In genomic region chr20:38059832-38060231, GRCh38 we compare ENCODE assay signal across 27 cellular contexts. TPM values are rescaled to one million over a fixed set of nuclear protein-coding genes. Genes with fewer than 3 reads are reported as not detected.
DNase-seq lines count a peak whose midpoint lies in the region; ATAC-seq and TF ChIP-seq lines count a peak whose summit lies in the region.
"Had no signal": no experiment of that assay in that cellular context is flagged by ENCODE, and none has a peak within 500 bp of the region (broad histone marks: within the 10 kb centered on the region; RNA-seq: fewer than 3 reads in every experiment).

No MANE protein-coding gene starts in this region.

- ATAC-seq in PC-3: peak; percentile 76
- ATAC-seq in left colon: peak; percentile 93
- no peak for ATAC-seq in HG02798 (IDR thresholded peaks at IDR 0.05; ENCODE audit: poor library complexity, unreplicated experiment)
- ATAC-seq: activated CD4-positive, alpha-beta T cell treated with anti-CD3 and anti-CD28 coated beads for 36 hours; naive thymus-derived CD4-positive, alpha-beta T cell; sciatic nerve had no signal

- H2BK120ac ChIP-seq in trophoblast cell (ENCODE audit: insufficient read depth, low read length, poor library complexity): peak overlapping the region; percentile 6

- H3K27me3 ChIP-seq in Caco-2 (replicated peaks; ENCODE audit: control insufficient read depth, insufficient read depth, low read length): no peaks in the 10 kb centered on the region
- H3K27me3 ChIP-seq in PC-3 (ENCODE audit: low read length): no peaks in the 10 kb centered on the region
- no peaks in the 10 kb centered on the region for H3K27me3 ChIP-seq in trophoblast cell (ENCODE audit: insufficient read depth, low read length)
- H3K27me3 ChIP-seq: upper lobe of left lung had no signal

- H4K20me1 ChIP-seq in PC-3 (ENCODE audit: low read length): no peaks in the 10 kb centered on the region

- DNase-seq in Caco-2 (peak; percentile 64 to 80), PC-3 (peak; percentile 94), left colon (peak; percentile 31 to 62), trophoblast cell (no peak), NOMO-1 treated with DMSO at 0.1 percent for 48 hours (lab: John Stamatoyannopoulos, UW; ENCODE audit: unreplicated experiment) (no peak)
- no peak for DNase-seq in stimulated activated CD8-positive, alpha-beta memory T cell treated with anti-CD3 and anti-CD28 coated beads, Interleukin-4, amount 100 ng/mL, for 48 hours
- no peak for DNase-seq in activated CD4-positive, alpha-beta memory T cell treated with anti-CD3 and anti-CD28 coated beads for 36 hours
- DNase-seq: activated CD4-positive, alpha-beta T cell treated with anti-CD3 and anti-CD28 coated beads for 36 hours; activated CD8-positive, alpha-beta memory T cell treated with anti-CD3 and anti-CD28 coated beads for 24 hours; activated T-cell treated with anti-CD3 and anti-CD28 coated beads for 4 hours; amygdala; Calu3; left ventricle myocardium inferior; midbrain; naive thymus-derived CD4-positive, alpha-beta T cell; NCI-H1105 treated with DMSO at 0.1 percent for 48 hours; NCI-H187 treated with DMSO at 0.1 percent for 48 hours; NCI-H2227 treated with DMSO at 0.1 percent for 48 hours; NCI-H526 treated with DMSO at 0.1 percent for 48 hours; stimulated activated CD4-positive, alpha-beta T cell treated with anti-CD3 and anti-CD28 coated beads, Interleukin-4, amount 100 ng/mL, for 24 hours; SW 1271 had no signal

- POLR2A ChIA-PET in Caco-2 (lab: Charles Lee): no interaction called here
- POLR2A ChIA-PET in PC-3 (lab: Charles Lee; ENCODE audit: unreplicated experiment): no interaction called here
- POLR2A ChIA-PET in activated CD4-positive, alpha-beta memory T cell treated with anti-CD3 and anti-CD28 coated beads for 36 hours (lab: Charles Lee): no interaction called here

- H2AK5ac ChIP-seq in trophoblast cell (ENCODE audit: low read length): no peak overlapping the region

- H2BK5ac ChIP-seq in trophoblast cell (ENCODE audit: low read depth, low read length, poor library complexity): peak overlapping the region; percentile 4

- H3K79me2 ChIP-seq in PC-3 (ENCODE audit: low read length) (peaks cover 61% of the 10 kb centered on the region), trophoblast cell (ENCODE audit: control insufficient read depth, insufficient read depth, low read length, poor library complexity) (no peaks in the 10 kb centered on the region)

- H4K8ac ChIP-seq in trophoblast cell (ENCODE audit: low read depth, low read length): no peak overlapping the region

- peaks cover 17% of the 10 kb centered on the region for H3K4me1 ChIP-seq in Caco-2
- peaks cover 29% of the 10 kb centered on the region for H3K4me1 ChIP-seq in PC-3 (ENCODE audit: insufficient read depth, low read length)
- H3K4me1 ChIP-seq in trophoblast cell (ENCODE audit: control insufficient read depth in 1 of 2, insufficient read depth in 2 of 2, low read length in 2 of 2): peaks cover 0 to 6% of the 10 kb centered on the region in 2 experiments

- H3K79me1 ChIP-seq in trophoblast cell (ENCODE audit: low read length): peaks cover 14% of the 10 kb centered on the region

- CTCF ChIA-PET in Caco-2 (lab: Charles Lee) (interaction anchor here (1.0 to 2.5 kb wide), 2 partner anchors 13 to 161 kb away, joined by 4 to 12 read pairs; no protein-coding TSS in a partner anchor), PC-3 (lab: Charles Lee) (interaction anchor here (0.6 kb wide), 1 partner anchor 127 kb away, joined by 3 read pairs; no protein-coding TSS in a partner anchor)
- CTCF ChIA-PET in activated CD4-positive, alpha-beta memory T cell treated with anti-CD3 and anti-CD28 coated beads for 36 hours (lab: Charles Lee): interaction anchor here (2.6 to 4.1 kb wide), 3 partner anchors 14 to 162 kb away, joined by 14 to 42 read pairs (median 20); no protein-coding TSS in a partner anchor

- no peak overlapping the region for H3K4me3 Mint-ChIP-seq in Caco-2 (ENCODE audit: unreplicated experiment)
- no peak overlapping the region for H3K4me3 Mint-ChIP-seq in activated CD4-positive, alpha-beta memory T cell treated with anti-CD3 and anti-CD28 coated beads for 36 hours
- H3K4me3 Mint-ChIP-seq: activated CD4-positive, alpha-beta T cell treated with anti-CD3 and anti-CD28 coated beads for 36 hours; naive thymus-derived CD4-positive, alpha-beta T cell had no signal

- no peak overlapping the region for H3K4ac ChIP-seq in trophoblast cell (ENCODE audit: low read depth, low read length)

- H3K27ac Mint-ChIP-seq in Caco-2 (ENCODE audit: unreplicated experiment): peak overlapping the region; percentile 17
- no peak overlapping the region for H3K27ac Mint-ChIP-seq in activated CD4-positive, alpha-beta memory T cell treated with anti-CD3 and anti-CD28 coated beads for 36 hours
- H3K27ac Mint-ChIP-seq: activated CD4-positive, alpha-beta T cell treated with anti-CD3 and anti-CD28 coated beads for 36 hours; activated naive CD4-positive, alpha-beta T cell treated with anti-CD3 and anti-CD28 coated beads, Interleukin-2, amount 50 U/mL, for 72 hours; activated T-helper 2 cell treated with anti-CD3 and anti-CD28 coated beads, Interferon-gamma antibody, Interleukin-2, Interleukin-4, amounts not matched to agents 10 μg/mL and 5 μg/mL and 100 μg/mL, durations not matched to agents 14 hours and 24 hours and 36 hours; naive thymus-derived CD4-positive, alpha-beta T cell; progenitor cell of endocrine pancreas had no signal

- H3K14ac ChIP-seq in trophoblast cell (ENCODE audit: low read length): no peak overlapping the region

- TSS peak; percentile 2 for BruUV-seq in Caco-2 (replicated peaks; lab: Mats Ljungman, UMichigan)
- BruUV-seq in PC-3 (replicated peaks; lab: Mats Ljungman, UMichigan): no TSS peak

- peak overlapping the region; percentile 78 for H3K27ac ChIP-seq in PC-3 (ENCODE audit: low read length)
- peak overlapping the region; percentile 60 for H3K27ac ChIP-seq in trophoblast cell (ENCODE audit: low read depth, low read length)
- H3K27ac ChIP-seq: left ventricle myocardium inferior had no signal

- H3K18ac ChIP-seq in trophoblast cell (ENCODE audit: low read length): no peak overlapping the region

- TF ChIP-seq CTCF in Caco-2 (IDR thresholded peaks at IDR 0.05; ENCODE audit: insufficient read depth in 1 of 2, low read depth in 1 of 2, low read length in 1 of 2, severe bottlenecking in 1 of 2, unreplicated experiment in 1 of 2) (no peak), PC-3 (conservative IDR thresholded peaks at IDR 0.05; ENCODE audit: low read depth, low read length) (no peak)

- H2BK12ac ChIP-seq in trophoblast cell (ENCODE audit: low read length): no peak overlapping the region

- intact Hi-C loops in Caco-2 (cut with micrococcal nuclease; ENCODE audit: unreplicated experiment): loop anchor here (10.0 kb wide), 1 partner anchor 235 kb away; no protein-coding TSS in a partner anchor
- intact Hi-C loops in PC-3 (cut with micrococcal nuclease): loop anchor here (2.0 to 10.0 kb wide), 4 partner anchors 51 to 495 kb away; no protein-coding TSS in a partner anchor
- intact Hi-C loops in left colon (cut with DNase I, micrococcal nuclease): loop anchor here in 1 of 2 donors (10.0 kb wide), 1 partner anchor 105 kb away; the partner anchor contains the start of gene TGM2
- intact Hi-C loops in activated CD4-positive, alpha-beta memory T cell treated with anti-CD3 and anti-CD28 coated beads for 36 hours (cut with micrococcal nuclease): loop anchor here (10.0 kb wide), 1 partner anchor 135 kb away; no protein-coding TSS in a partner anchor

- H3K4me1 Mint-ChIP-seq in Caco-2 (ENCODE audit: low read depth, unreplicated experiment): peaks cover 6% of the 10 kb centered on the region
- H3K4me1 Mint-ChIP-seq in activated CD4-positive, alpha-beta memory T cell treated with anti-CD3 and anti-CD28 coated beads for 36 hours (ENCODE audit: low read depth): peaks cover 27% of the 10 kb centered on the region

- peaks cover 17% of the 10 kb centered on the region for H3K36me3 Mint-ChIP-seq in Caco-2 (ENCODE audit: insufficient read depth, unreplicated experiment)
- H3K36me3 Mint-ChIP-seq in activated CD4-positive, alpha-beta memory T cell treated with anti-CD3 and anti-CD28 coated beads for 36 hours: peaks cover 29% of the 10 kb centered on the region

- H3K9me3 ChIP-seq in Caco-2 (no peaks in the 10 kb centered on the region), PC-3 (ENCODE audit: low read length) (no peaks in the 10 kb centered on the region), trophoblast cell (ENCODE audit: insufficient read depth, low read depth, low read length) (no peaks in the 10 kb centered on the region)
- H3K9me3 ChIP-seq: left ventricle myocardium inferior, upper lobe of left lung had no signal

- H3K4me3 ChIP-seq in Caco-2 (ENCODE audit: low read depth, low read length) (no peak overlapping the region), PC-3 (ENCODE audit: low read length) (no peak overlapping the region), trophoblast cell (ENCODE audit: low read depth, low read length) (no peak overlapping the region)
- H3K4me3 ChIP-seq: left ventricle myocardium inferior, upper lobe of left lung had no signal

- H3F3A ChIP-seq in PC-3 (ENCODE audit: low read length, unreplicated experiment): peaks cover 12% of the 10 kb centered on the region

- WGBS in trophoblast cell (ENCODE audit: extremely low coverage, insufficient coverage, insufficient read length): no CpG with 5 or more reads among the region's 5 CpGs

- no peak overlapping the region for H4K12ac ChIP-seq in trophoblast cell (ENCODE audit: low read depth, low read length)

- no peaks in the 10 kb centered on the region for H3K9me2 ChIP-seq in PC-3 (replicated peaks; ENCODE audit: low read length)

- H3K9ac ChIP-seq in PC-3 (ENCODE audit: low read length): no peak overlapping the region; the same call in 1 of the 2 replicates
- H3K9ac ChIP-seq in trophoblast cell (ENCODE audit: low read length): no peak overlapping the region

- H3K23ac ChIP-seq in trophoblast cell (ENCODE audit: low read length): no peak overlapping the region

- H3K36me3 ChIP-seq in Caco-2 (ENCODE audit: control insufficient read depth, insufficient read depth, low read length) (peaks cover 27% of the 10 kb centered on the region), PC-3 (ENCODE audit: low read depth, low read length) (peaks cover 59% of the 10 kb centered on the region), trophoblast cell (ENCODE audit: control insufficient read depth in 1 of 2, insufficient read depth in 2 of 2, low read length in 2 of 2) (peaks cover 14 to 37% of the 10 kb centered on the region in 2 experiments)

- H4K91ac ChIP-seq in trophoblast cell (ENCODE audit: low read depth, low read length): peak overlapping the region; percentile 11

- H2AFZ ChIP-seq in PC-3 (ENCODE audit: low read length): no peak overlapping the region
- H2AFZ ChIP-seq in trophoblast cell (ENCODE audit: insufficient read depth, low read length, poor library complexity): no peak overlapping the region

- H3K4me2 ChIP-seq in PC-3 (ENCODE audit: low read length) (peak overlapping the region; percentile 66), trophoblast cell (ENCODE audit: low read length) (no peak overlapping the region)

- H3K9me3 Mint-ChIP-seq in Caco-2 (ENCODE audit: unreplicated experiment): no peaks in the 10 kb centered on the region
- no peaks in the 10 kb centered on the region for H3K9me3 Mint-ChIP-seq in activated CD4-positive, alpha-beta memory T cell treated with anti-CD3 and anti-CD28 coated beads for 36 hours
- H3K9me3 Mint-ChIP-seq: activated naive CD4-positive, alpha-beta T cell treated with anti-CD3 and anti-CD28 coated beads, Interleukin-2, amount 50 U/mL, for 72 hours; activated T-helper 2 cell treated with anti-CD3 and anti-CD28 coated beads, Interferon-gamma antibody, Interleukin-2, Interleukin-4, amounts not matched to agents 10 μg/mL and 5 μg/mL and 100 μg/mL, durations not matched to agents 14 hours and 24 hours and 36 hours; naive thymus-derived CD4-positive, alpha-beta T cell had no signal

- no peaks in the 10 kb centered on the region for H3K27me3 Mint-ChIP-seq in Caco-2 (ENCODE audit: insufficient read depth, unreplicated experiment)
- no peaks in the 10 kb centered on the region for H3K27me3 Mint-ChIP-seq in activated CD4-positive, alpha-beta memory T cell treated with anti-CD3 and anti-CD28 coated beads for 36 hours
- H3K27me3 Mint-ChIP-seq: activated CD4-positive, alpha-beta T cell treated with anti-CD3 and anti-CD28 coated beads for 36 hours; naive thymus-derived CD4-positive, alpha-beta T cell; progenitor cell of endocrine pancreas had no signal

RNA-seq across cellular contexts. Expression of gene RPRD1B, which starts 26.3 kb away (rescaled TPM):
- total RNA-seq in Caco-2 (2022): 102 and 112 TPM in 2 replicates
- 40.1 and 43.6 TPM in 2 replicates for total RNA-seq in PC-3 (2014; rRNA removed)
- 10 to 100 TPM; 30.8 to 34.9 TPM for total RNA-seq in left colon
- polyA plus RNA-seq in trophoblast cell (2013): 29.9 and 32.6 TPM in 2 replicates
- total RNA-seq in activated CD4-positive, alpha-beta memory T cell treated with anti-CD3 and anti-CD28 coated beads for 36 hours: 10 to 100 TPM; 26.2 to 28.9 TPM

RNA-seq across cellular contexts. Expression of gene TTI1, which starts 26.6 kb away (rescaled TPM):
- total RNA-seq in Caco-2 (2022) (59.2 and 62.3 TPM in 2 replicates), PC-3 (2014; rRNA removed) (21.8 and 23.2 TPM in 2 replicates), left colon (10 to 100 TPM in 1 of 2 donors, 1 to 10 TPM in 1; 9.6 to 13.6 TPM)
- polyA plus RNA-seq in trophoblast cell (2013): 14.6 and 14.7 TPM in 2 replicates
- 10 to 100 TPM; 31.8 to 32.7 TPM for total RNA-seq in activated CD4-positive, alpha-beta memory T cell treated with anti-CD3 and anti-CD28 coated beads for 36 hours

Comparison
In these comparisons a context has a peak if more than half of its experiments do, and no peak if none do; other contexts are left out.
1. DNase-seq: peak in Caco-2 (2 of 2), PC-3 (single experiment) and left colon (2 of 2); none in trophoblast cell (0 of 2), NOMO-1 treated with DMSO at 0.1 percent for 48 hours (single experiment), stimulated activated CD8-positive, alpha-beta memory T cell treated with anti-CD3 and anti-CD28 coated beads, Interleukin-4, amount 100 ng/mL, for 48 hours (single experiment) and activated CD4-positive, alpha-beta memory T cell treated with anti-CD3 and anti-CD28 coated beads for 36 hours (single experiment).